1 cellular context compared by ENCODE assay signal in the genomic region with DNA sequence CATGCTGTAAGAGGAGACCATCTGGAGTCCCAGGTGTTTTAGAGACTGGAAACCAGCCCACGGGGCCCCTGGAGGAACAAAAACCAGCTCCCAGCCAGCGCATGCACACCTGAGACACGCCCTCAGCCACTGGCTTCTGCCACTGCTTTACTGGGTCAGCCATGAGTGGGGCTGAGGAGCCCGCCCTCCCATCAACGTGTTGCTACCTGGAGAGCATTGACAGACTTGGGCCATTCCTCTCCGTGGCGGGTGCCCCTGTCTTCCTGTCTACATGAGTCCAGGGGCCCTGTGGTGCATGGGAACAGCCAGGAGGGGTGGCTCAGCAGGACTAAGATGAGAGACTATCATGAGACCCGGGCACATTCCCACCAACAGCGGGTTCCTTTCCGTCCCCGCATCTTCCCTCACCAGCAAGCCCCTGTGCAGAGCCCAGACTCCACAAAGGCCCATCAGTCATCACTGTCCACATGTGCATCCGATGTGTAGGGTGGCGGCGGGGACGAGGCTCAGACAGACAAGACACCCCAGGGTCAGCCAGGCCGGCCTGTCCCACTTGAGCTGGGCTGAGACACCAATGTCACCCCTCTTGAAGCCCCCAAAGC.
TF ChIP-seq lines count a peak whose summit lies in the region.

No MANE protein-coding gene starts in this region.

TF ChIP-seq in K562, 482 proteins besides CTCF, POLR2A, EP300 and RAD21:
- TF ChIP-seq SIX5 (IDR thresholded peaks at IDR 0.05; ENCODE audit: borderline replicate concordance in 1 of 2, insufficient read depth in 1 of 2, low read depth in 1 of 2, low read length in 2 of 2) (no peak), RBM22 (IDR thresholded peaks at IDR 0.05; ENCODE audit: low read depth, low read length, poor library complexity, severe bottlenecking) (no peak), ETV1 (tag; conservative IDR thresholded peaks at IDR 0.05; ENCODE audit: low read depth) (no peak), NRF1 (conservative IDR thresholded peaks at IDR 0.05 in 1 of 2, IDR thresholded peaks at IDR 0.05 in 1 of 2) (peak; percentile 24 to 25; a peak in 2 of 4 replicates), U2AF2 (optimal IDR thresholded peaks at IDR 0.05; ENCODE audit: low read depth, low read length) (no peak)
- TF ChIP-seq, protein P1, sequence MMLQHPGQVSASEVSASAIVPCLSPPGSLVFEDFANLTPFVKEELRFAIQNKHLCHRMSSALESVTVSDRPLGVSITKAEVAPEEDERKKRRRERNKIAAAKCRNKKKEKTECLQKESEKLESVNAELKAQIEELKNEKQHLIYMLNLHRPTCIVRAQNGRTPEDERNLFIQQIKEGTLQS (IDR thresholded peaks at IDR 0.05): no peak
- TF ChIP-seq, protein P1 (CRISPR knock-in tag; conservative IDR thresholded peaks at IDR 0.05): no peak
